ENCODE assay signal across 8 cellular contexts in genomic region chr1:243748706-243749283, GRCh38.
DNase-seq lines count a peak whose midpoint lies in the region; ATAC-seq and TF ChIP-seq lines count a peak whose summit lies in the region.

No MANE protein-coding gene starts in this region.

- intact Hi-C loops in Caco-2 (cut with micrococcal nuclease; ENCODE audit: unreplicated experiment) = loop anchor here (1.0 to 5.0 kb wide), 3 partner anchors 40 to 404 kb away; no protein-coding TSS in a partner anchor

- H3K27ac ChIP-seq in neutrophil = no peak overlapping the region

- no peaks in the 10 kb centered on the region for H3K36me3 Mint-ChIP-seq in Caco-2 (ENCODE audit: insufficient read depth, unreplicated experiment)

- no peaks in the 10 kb centered on the region for H3K9me3 ChIP-seq in Caco-2
- no peaks in the 10 kb centered on the region for H3K9me3 ChIP-seq in neutrophil

- peaks cover 3% of the 10 kb centered on the region for H3K27me3 Mint-ChIP-seq in Caco-2 (ENCODE audit: insufficient read depth, unreplicated experiment)

- no peaks in the 10 kb centered on the region for H3K9me3 Mint-ChIP-seq in Caco-2 (ENCODE audit: unreplicated experiment)

- POLR2A ChIA-PET in Caco-2 (lab: Charles Lee) = no interaction called here

- peak; percentile 94 for ATAC-seq in GM18907 (IDR thresholded peaks at IDR 0.05; ENCODE audit: unreplicated experiment)
- ATAC-seq in HG03045 (IDR thresholded peaks at IDR 0.05; ENCODE audit: unreplicated experiment) = peak; percentile 89

- no peaks in the 10 kb centered on the region for H3K4me1 ChIP-seq in Caco-2
- no peaks in the 10 kb centered on the region for H3K4me1 ChIP-seq in neutrophil (ENCODE audit: control insufficient read depth in 1 of 2, insufficient read depth in 1 of 2, low read depth in 1 of 2, low read length in 1 of 2)

- H3K4me3 ChIP-seq in Caco-2 (ENCODE audit: low read depth, low read length) (no peak overlapping the region), fibroblast of mammary gland (ENCODE audit: control insufficient read depth, low read depth, low read length) (no peak overlapping the region), neutrophil (ENCODE audit: low read depth in 1 of 2, low read length in 1 of 2) (no peak overlapping the region)

- peak; percentile 68 to 78 for TF ChIP-seq CTCF in Caco-2 (IDR thresholded peaks at IDR 0.05; ENCODE audit: insufficient read depth in 1 of 2, low read depth in 1 of 2, low read length in 1 of 2, severe bottlenecking in 1 of 2, unreplicated experiment in 1 of 2)
- TF ChIP-seq CTCF in fibroblast of mammary gland (conservative IDR thresholded peaks at IDR 0.05; ENCODE audit: control insufficient read depth, insufficient read depth, low read depth, low read length) = peak; percentile 79
- peak; percentile 68 for TF ChIP-seq CTCF in neutrophil (IDR thresholded peaks at IDR 0.05)

- CTCF ChIA-PET in Caco-2 (lab: Charles Lee) = no interaction called here

- BruUV-seq in Caco-2 (replicated peaks; lab: Mats Ljungman, UMichigan) = no TSS peak

- no peaks in the 10 kb centered on the region for H3K4me1 Mint-ChIP-seq in Caco-2 (ENCODE audit: low read depth, unreplicated experiment)

- H3K27ac Mint-ChIP-seq in Caco-2 (ENCODE audit: unreplicated experiment) = no peak overlapping the region

- DNase-seq in Caco-2 (peak in 1 of 2 experiments; percentile 42), NCI-H1694 treated with DMSO at 0.1 percent for 48 hours (lab: John Stamatoyannopoulos, UW) (peak; percentile 100), SW480 (ENCODE audit: low spot score) (peak; percentile 71), fibroblast of mammary gland (ENCODE audit: low read depth) (peak; percentile 87)
- DNase-seq in activated CD4-positive, alpha-beta T cell treated with anti-CD3 and anti-CD28 coated beads for 48 hours = no peak

- no peak overlapping the region for H3K4me3 Mint-ChIP-seq in Caco-2 (ENCODE audit: unreplicated experiment)

- peaks cover 2% of the 10 kb centered on the region; the same call in 1 of the 2 replicates for H3K27me3 ChIP-seq in Caco-2 (replicated peaks; ENCODE audit: control insufficient read depth, insufficient read depth, low read length)
- no peaks in the 10 kb centered on the region for H3K27me3 ChIP-seq in neutrophil

- H3K36me3 ChIP-seq in Caco-2 (ENCODE audit: control insufficient read depth, insufficient read depth, low read length) = no peaks in the 10 kb centered on the region
- H3K36me3 ChIP-seq in neutrophil = no peaks in the 10 kb centered on the region
